In genomic region chr9:113674436-113674835, GRCh38 we compare ENCODE assay signal across 21 cellular contexts.
A peak's percentile ranks its signal among the peaks of the same experiment; 100 is the strongest.
DNase-seq lines count a peak whose midpoint lies in the region; ATAC-seq, FAIRE-seq and TF ChIP-seq lines count a peak whose summit lies in the region.
"Had no signal": no experiment of that assay in that cellular context is flagged by ENCODE, and none has a peak within 500 bp of the region (broad histone marks: within the 10 kb centered on the region; RNA-seq: fewer than 3 reads in every experiment).

No MANE protein-coding gene starts in this region.

- no peaks in the 10 kb centered on the region for H3K9me1 ChIP-seq in keratinocyte (ENCODE audit: control insufficient read depth, extremely low read depth, insufficient read depth, low read length)

- no peaks in the 10 kb centered on the region for H3K79me2 ChIP-seq in keratinocyte (ENCODE audit: control insufficient read depth, insufficient read depth, low read length)

- H3K27ac Mint-ChIP-seq in progenitor cell of endocrine pancreas: no peak overlapping the region
- H3K27ac Mint-ChIP-seq: mesothelial cell of epicardium had no signal

- H3K9me3 ChIP-seq in keratinocyte (ENCODE audit: control insufficient read depth, low read depth, low read length) (no peaks in the 10 kb centered on the region), suprapubic skin (no peaks in the 10 kb centered on the region)
- H3K9me3 ChIP-seq: ascending aorta, neutrophil, stomach had no signal

- H3K4me1 ChIP-seq in keratinocyte (ENCODE audit: control insufficient read depth, extremely low read depth, insufficient read depth, low read length): peaks cover 32% of the 10 kb centered on the region
- peaks cover 9% of the 10 kb centered on the region for H3K4me1 ChIP-seq in suprapubic skin
- H3K4me1 ChIP-seq: stomach had no signal

- H3K36me3 ChIP-seq in keratinocyte (ENCODE audit: control insufficient read depth in 2 of 2, extremely low read depth in 1 of 2, insufficient read depth in 2 of 2, low read length in 2 of 2): no peaks in the 10 kb centered on the region
- H3K36me3 ChIP-seq in suprapubic skin: no peaks in the 10 kb centered on the region
- H3K36me3 ChIP-seq: ascending aorta, neutrophil, stomach had no signal

- no peak for TF ChIP-seq POLR2A in lower leg skin (IDR thresholded peaks at IDR 0.05)
- no peak for TF ChIP-seq POLR2A in suprapubic skin (IDR thresholded peaks at IDR 0.05)

- TF ChIP-seq CTCF in keratinocyte (optimal IDR thresholded peaks at IDR 0.05 in 1 of 3, IDR thresholded peaks at IDR 0.05 in 1 of 3, conservative IDR thresholded peaks at IDR 0.05 in 1 of 3; ENCODE audit: extremely low read depth in 1 of 3, insufficient read depth in 2 of 3, low read length in 3 of 3): no peak
- TF ChIP-seq CTCF in progenitor cell of endocrine pancreas (IDR thresholded peaks at IDR 0.05; ENCODE audit: unreplicated experiment): no peak
- TF ChIP-seq CTCF in lower leg skin (IDR thresholded peaks at IDR 0.05): no peak
- TF ChIP-seq CTCF in suprapubic skin (IDR thresholded peaks at IDR 0.05): no peak

- no peak overlapping the region for H2AFZ ChIP-seq in keratinocyte (ENCODE audit: control insufficient read depth, low read length)

- dilution Hi-C loops in keratinocyte (cut with MboI; ENCODE audit: extremely low pct_ligation_motif_present, low sequenced_read_pairs): no loop called here

- DNase-seq in AG20443 (ENCODE audit: low spot score): peak; percentile 27
- DNase-seq in LHCN-M2 (ENCODE audit: low read depth): peak; percentile 70
- peak; percentile 46 for DNase-seq in astrocyte of the hippocampus (ENCODE audit: low read depth, low spot score)
- no peak for DNase-seq in keratinocyte (ENCODE audit: low read depth, low spot score)
- DNase-seq in progenitor cell of endocrine pancreas (ENCODE audit: low spot score, unreplicated experiment): no peak
- DNase-seq in lower leg skin (ENCODE audit: low spot score in 2 of 2): no peak
- DNase-seq in suprapubic skin (ENCODE audit: low spot score in 2 of 2): no peak
- DNase-seq: activated CD4-positive, alpha-beta T cell treated with anti-CD3 and anti-CD28 coated beads for 48 hours; activated naive CD4-positive, alpha-beta T cell treated with Interleukin-2 at 50 U/mL for 16 hours; DND-41; NCI-H1048; NCI-H526; stimulated activated CD4-positive, alpha-beta T cell treated with anti-CD3 and anti-CD28 coated beads, Interleukin-1b, Interleukin-23, amount 100 ng/mL, for 48 hours; stomach had no signal

- no peak for FAIRE-seq in keratinocyte (lab: Jason Lieb, UNC)
- FAIRE-seq: islet of Langerhans, urothelium cell line had no signal

- ATAC-seq in GM21825 (IDR thresholded peaks at IDR 0.05; ENCODE audit: unreplicated experiment): no peak

- 70 to 82% methylated on average over 6 of the region's 6 CpGs for WGBS in lower leg skin, 2 donors
- WGBS in suprapubic skin: 72% methylated on average over 6 of the region's 6 CpGs

- H3K27me3 ChIP-seq in keratinocyte (ENCODE audit: control insufficient read depth, extremely low read depth, insufficient read depth, low read length) (peaks cover 5% of the 10 kb centered on the region), suprapubic skin (peaks cover 6% of the 10 kb centered on the region)
- H3K27me3 ChIP-seq: ascending aorta had no signal

- H3K4me2 ChIP-seq in keratinocyte (ENCODE audit: control insufficient read depth, extremely low read depth, insufficient read depth, low read depth, low read length): peak overlapping the region; percentile 34

- H3K4me3 ChIP-seq in keratinocyte (ENCODE audit: control insufficient read depth in 2 of 3, extremely low read depth in 1 of 3, insufficient read depth in 2 of 3, low read depth in 1 of 3, low read length in 3 of 3) (no peak overlapping the region), lower leg skin (ENCODE audit: low read depth, poor library complexity, severe bottlenecking) (no peak overlapping the region), suprapubic skin (no peak overlapping the region)
- H3K4me3 ChIP-seq: coronary artery, stomach had no signal

- no peaks in the 10 kb centered on the region for H3K9me3 Mint-ChIP-seq in progenitor cell of endocrine pancreas (ENCODE audit: low read depth)
- H3K9me3 Mint-ChIP-seq: mesothelial cell of epicardium had no signal

- TF ChIP-seq EP300 in suprapubic skin (IDR thresholded peaks at IDR 0.05): no peak

- no peak overlapping the region for H3K4me3 Mint-ChIP-seq in progenitor cell of endocrine pancreas (ENCODE audit: low read depth)
- H3K4me3 Mint-ChIP-seq: mesothelial cell of epicardium had no signal

- intact Hi-C loops in lower leg skin (cut with DNase I; ENCODE audit: low total_unique reads): no loop called here

- no peaks in the 10 kb centered on the region for H4K20me1 ChIP-seq in keratinocyte (ENCODE audit: control insufficient read depth, extremely low read depth, insufficient read depth, low read length)

- H3K4me1 Mint-ChIP-seq in progenitor cell of endocrine pancreas (ENCODE audit: low read depth): peaks cover 3% of the 10 kb centered on the region
- H3K4me1 Mint-ChIP-seq: mesothelial cell of epicardium had no signal

- H3K36me3 Mint-ChIP-seq in progenitor cell of endocrine pancreas (ENCODE audit: insufficient read depth): no peaks in the 10 kb centered on the region
- H3K36me3 Mint-ChIP-seq: mesothelial cell of epicardium had no signal

- peaks cover 36% of the 10 kb centered on the region for H3K27me3 Mint-ChIP-seq in progenitor cell of endocrine pancreas

- peak overlapping the region; percentile 70 for H3K27ac ChIP-seq in keratinocyte (ENCODE audit: control insufficient read depth, insufficient read depth, low read length)
- H3K27ac ChIP-seq in suprapubic skin: no peak overlapping the region
- H3K27ac ChIP-seq: neutrophil had no signal

- no peak overlapping the region for H3K9ac ChIP-seq in keratinocyte (ENCODE audit: control insufficient read depth, extremely low read depth, insufficient read depth, low read length)

Comparison
In these comparisons a context has a peak if more than half of its experiments do, and no peak if none do; other contexts are left out.
1. DNase-seq: peak in AG20443 (single experiment), LHCN-M2 (single experiment) and astrocyte of the hippocampus (single experiment); none in keratinocyte (single experiment), progenitor cell of endocrine pancreas (single experiment), lower leg skin (0 of 2) and suprapubic skin (0 of 2).